In the genomic region with DNA sequence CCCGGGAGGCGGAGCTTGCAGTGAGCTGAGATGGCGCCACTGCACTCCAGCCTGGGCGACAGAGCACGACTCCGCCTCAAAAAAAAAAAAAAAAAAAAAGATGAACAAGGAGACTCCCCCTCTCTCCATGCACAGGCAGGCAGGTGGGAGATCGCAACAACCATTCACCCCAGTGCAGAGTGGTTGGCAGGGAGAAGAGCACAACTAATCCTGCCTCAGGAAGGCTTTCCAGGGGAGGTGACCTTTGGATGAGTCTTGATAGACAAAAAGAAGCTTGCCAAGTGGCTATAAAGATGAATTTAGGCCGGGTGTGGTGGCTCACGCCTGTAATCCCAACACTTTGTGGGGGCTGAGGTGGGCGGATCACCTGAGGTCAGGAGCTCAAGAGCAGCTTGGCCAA, we compare ENCODE assay signal across 35 cellular contexts. TPM values are rescaled to one million over a fixed set of nuclear protein-coding genes. Genes with fewer than 3 reads are reported as not detected.
"Had no signal": no experiment of that assay in that cellular context is flagged by ENCODE, and none has a peak within 500 bp of the region (broad histone marks: within the 10 kb centered on the region; RNA-seq: fewer than 3 reads in every experiment).

No MANE protein-coding gene starts in this region.

- H3K4me3 ChIP-seq: MG63 had no signal

- DNase-seq: Karpas-422, Kasumi-1, KG1, MG63, MM.1S, MV-4-11, NCI-H1048, NCI-H1092, NCI-H1092 treated with DMSO at 0.1 percent for 48 hours, NCI-H1105, NCI-H1105 treated with DMSO at 0.1 percent for 48 hours, NCI-H1417, NCI-H1417 treated with DMSO at 0.1 percent for 48 hours, NCI-H1436, NCI-H1436 treated with DMSO at 0.1 percent for 48 hours, NCI-H146, NCI-H1694, NCI-H1694 treated with DMSO at 0.1 percent for 48 hours, NCI-H187, NCI-H187 treated with DMSO at 0.1 percent for 48 hours, NCI-H1930, NCI-H2029, NCI-H2029 treated with DMSO at 0.1 percent for 48 hours, NCI-H2081, NCI-H2081 treated with DMSO at 0.1 percent for 48 hours, NCI-H2107, NCI-H2171, NCI-H2227 treated with DMSO at 0.1 percent for 48 hours, NCI-H226, NCI-H345, NCI-H446, NCI-H446 treated with DMSO at 0.1 percent for 48 hours, NCI-H510A had no signal

- H3K4me2 ChIP-seq: KMS-11 had no signal

- H3K27me3 ChIP-seq: MG63 had no signal

- H3K27ac ChIP-seq: KMS-11 had no signal

- H3K9me3 ChIP-seq: MG63 had no signal

- H3K36me3 ChIP-seq: MG63 had no signal

RNA-seq across cellular contexts. Expression of a gene that starts 30.0 kb away (rescaled TPM):
- total RNA-seq: LHCN-M2 had no signal
